In the genomic region with DNA sequence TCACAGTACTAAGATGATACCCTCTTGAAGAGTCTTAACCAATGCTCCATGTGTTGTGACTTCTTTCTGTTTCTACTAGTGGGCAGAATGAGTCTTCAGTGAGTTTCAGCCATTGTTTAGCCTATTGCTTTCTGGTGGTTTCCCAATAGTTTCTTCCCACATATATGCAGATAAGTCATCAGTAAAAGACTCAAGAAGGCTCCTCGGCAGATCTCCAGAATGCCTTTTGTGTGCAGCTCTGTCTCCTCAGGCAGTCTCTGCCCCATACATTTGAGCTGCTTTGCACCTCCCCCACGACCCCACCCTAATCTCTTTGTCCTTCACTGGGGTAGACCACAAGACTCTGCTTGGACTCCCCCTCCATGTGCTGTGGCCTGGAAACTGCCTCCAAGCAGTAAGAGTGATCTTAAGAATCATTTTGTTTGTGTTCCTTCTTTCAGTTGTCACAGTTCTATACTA, we compare ENCODE assay signal across 8 cellular contexts.
DNase-seq lines count a peak whose midpoint lies in the region; ATAC-seq, FAIRE-seq and TF ChIP-seq lines count a peak whose summit lies in the region.

No MANE protein-coding gene starts in this region.

- H3K27me3 Mint-ChIP-seq in naive thymus-derived CD8-positive, alpha-beta T cell: peaks cover 0 to 2% (median 0%) of the 10 kb centered on the region in 5 donors

- POLR2A ChIA-PET in naive thymus-derived CD8-positive, alpha-beta T cell (lab: Charles Lee): no interaction called here

- no peaks in the 10 kb centered on the region for H3K36me3 ChIP-seq in bronchial epithelial cell (ENCODE audit: control insufficient read depth, insufficient read depth, low read length)

- H3K9me3 Mint-ChIP-seq in naive thymus-derived CD8-positive, alpha-beta T cell: peaks cover 9 to 22% (median 13%) of the 10 kb centered on the region in 9 donors

- peaks cover 0 to 20% (median 10%) of the 10 kb centered on the region in 3 donors for H3K36me3 Mint-ChIP-seq in naive thymus-derived CD8-positive, alpha-beta T cell

- TF ChIP-seq POLR2A in GM18505 (IDR thresholded peaks at IDR 0.05; ENCODE audit: borderline replicate concordance, extremely low read depth, insufficient read depth, insufficient read length): no peak

- DNase-seq in HT1080 (ENCODE audit: low read depth): peak; percentile 74
- DNase-seq in bronchial epithelial cell (ENCODE audit: low read depth): peak; percentile 84
- peak; percentile 52 for DNase-seq in stimulated activated CD4-positive, alpha-beta T cell treated with anti-CD3 and anti-CD28 coated beads, Interleukin-1b, Interleukin-23, amount 100 ng/mL, for 48 hours
- no peak for DNase-seq in naive thymus-derived CD8-positive, alpha-beta T cell
- DNase-seq in T1000 (lab: John Stamatoyannopoulos, UW): no peak

- no peak overlapping the region for H3K27ac Mint-ChIP-seq in naive thymus-derived CD8-positive, alpha-beta T cell

- no peak overlapping the region for H3K4me3 Mint-ChIP-seq in naive thymus-derived CD8-positive, alpha-beta T cell

- no peaks in the 10 kb centered on the region for H3K27me3 ChIP-seq in bronchial epithelial cell (ENCODE audit: control insufficient read depth, insufficient read depth, low read length)

- FAIRE-seq in bronchial epithelial cell (lab: Jason Lieb, UNC): no peak

- no peak overlapping the region for H3K4me3 ChIP-seq in bronchial epithelial cell (ENCODE audit: low read depth, low read length)

- ATAC-seq in GM21360 (IDR thresholded peaks at IDR 0.05; ENCODE audit: unreplicated experiment) (peak; percentile 66), GM18505 (IDR thresholded peaks at IDR 0.05; ENCODE audit: unreplicated experiment) (no peak), HG03175 (IDR thresholded peaks at IDR 0.05; ENCODE audit: unreplicated experiment) (no peak)
- no peak for ATAC-seq in naive thymus-derived CD8-positive, alpha-beta T cell

- no peak for TF ChIP-seq CTCF in bronchial epithelial cell (IDR thresholded peaks at IDR 0.05; ENCODE audit: insufficient read depth, low read length, severe bottlenecking)

- H3K4me1 Mint-ChIP-seq in naive thymus-derived CD8-positive, alpha-beta T cell: peaks cover 0 to 6% (median 2%) of the 10 kb centered on the region in 4 donors

Comparison
In these comparisons a context has a peak if more than half of its experiments do, and no peak if none do; other contexts are left out.
1. DNase-seq: peak in HT1080 (single experiment), bronchial epithelial cell (single experiment) and stimulated activated CD4-positive, alpha-beta T cell treated with anti-CD3 and anti-CD28 coated beads, Interleukin-1b, Interleukin-23, amount 100 ng/mL, for 48 hours (single experiment); none in naive thymus-derived CD8-positive, alpha-beta T cell (0 of 10) and T1000 (single experiment).